ENCODE assay signal across 10 cellular contexts in genomic region chr13:39956036-39956435, GRCh38.
DNase-seq lines count a peak whose midpoint lies in the region; ATAC-seq, FAIRE-seq and TF ChIP-seq lines count a peak whose summit lies in the region.
"Had no signal": no experiment of that assay in that cellular context is flagged by ENCODE, and none has a peak within 500 bp of the region (broad histone marks: within the 10 kb centered on the region; RNA-seq: fewer than 3 reads in every experiment).

No MANE protein-coding gene starts in this region.

- H4K20me1 ChIP-seq in GM12878 (ENCODE audit: control insufficient read depth, insufficient read depth): no peaks in the 10 kb centered on the region

- no peak for TF ChIP-seq EP300 in GM12878 (IDR thresholded peaks at IDR 0.05; ENCODE audit: borderline replicate concordance in 1 of 2, control insufficient read depth in 1 of 2, low read depth in 2 of 2, low read length in 2 of 2)

- CTCF ChIA-PET in GM10248 (lab: Yijun Ruan, JAX) (interaction anchor here (0.8 to 6.4 kb wide), 2 partner anchors 15 to 722 kb away, joined by 4 to 72 read pairs; no protein-coding TSS in a partner anchor), GM12878 (lab: Yijun Ruan, JAX) (interaction anchor here (4.3 kb wide), 1 partner anchor 13 kb away, joined by 39 read pairs; no protein-coding TSS in a partner anchor)

- SMC1A ChIA-PET in GM12878 (lab: Charles Lee; ENCODE audit: uncharacterized antibody, unreplicated experiment): interaction anchor here (0.8 to 0.9 kb wide), 2 partner anchors 19 to 104 kb away, joined by 3 read pairs; no protein-coding TSS in a partner anchor

- no peaks in the 10 kb centered on the region for H3K27me3 ChIP-seq in GM12878 (replicated peaks in 1 of 2; ENCODE audit: control insufficient read depth in 2 of 2, insufficient read depth in 2 of 2, low read length in 1 of 2)

- RAD21 ChIA-PET in GM12878 (lab: Charles Lee; ENCODE audit: unreplicated experiment): interaction anchor here (0.5 to 1.1 kb wide), 4 partner anchors 14 to 279 kb away, joined by 3 to 4 read pairs (median 3); no protein-coding TSS in a partner anchor

- no peaks in the 10 kb centered on the region for H3K79me2 ChIP-seq in GM12878 (ENCODE audit: control insufficient read depth, insufficient read depth, low read length)

- TF ChIP-seq POLR2A in GM12878 (IDR thresholded peaks at IDR 0.05; ENCODE audit: low read depth, low read length): no peak

- H3K4me2 ChIP-seq in GM12878 (ENCODE audit: control insufficient read depth, insufficient read depth): peak overlapping the region; percentile 31; the same call in 1 of the 2 replicates

- no peaks in the 10 kb centered on the region for H3K36me3 ChIP-seq in GM12878 (ENCODE audit: control insufficient read depth in 2 of 2, insufficient read depth in 2 of 2, low read length in 1 of 2)

- no peak for TF ChIP-seq RAD21 in GM12878 (IDR thresholded peaks at IDR 0.05; ENCODE audit: insufficient read depth, low read depth, low read length)

- H3K4me1 ChIP-seq in GM12878 (ENCODE audit: control insufficient read depth, insufficient read depth, low read length): peaks cover 8% of the 10 kb centered on the region; the same call in 1 of the 2 replicates

- intact Hi-C loops in GM12878 (cut with micrococcal nuclease; ENCODE audit: unreplicated experiment): loop anchor here (5.0 kb wide), 1 partner anchor 71 kb away; no protein-coding TSS in a partner anchor

- ATAC-seq in GM19395 (IDR thresholded peaks at IDR 0.05; ENCODE audit: unreplicated experiment) (peak; percentile 67), HG03432 (IDR thresholded peaks at IDR 0.05; ENCODE audit: unreplicated experiment) (peak; percentile 88), GM12878 (peak; percentile 92)

- FAIRE-seq in GM12878 (lab: Jason Lieb, UNC): no peak

- 51% methylated on average over 2 of the region's 2 CpGs for WGBS in GM12878 (ENCODE audit: insufficient coverage, insufficient replicate concordance, low lambda C conversion rate, missing lambda C conversion rate)

- no peak overlapping the region for H3K4me3 ChIP-seq in GM12878

- H3K27ac ChIP-seq in GM12878 (ENCODE audit: control insufficient read depth, insufficient read depth): no peak overlapping the region

- H3K9ac ChIP-seq in GM12878 (ENCODE audit: control insufficient read depth, insufficient read depth, low read length): no peak overlapping the region

- POLR2A ChIA-PET in GM10248 (lab: Yijun Ruan, JAX): no interaction called here
- POLR2A ChIA-PET in GM12878 (lab: Charles Lee): interaction anchor here (0.6 kb wide), 1 partner anchor 175 kb away, joined by 3 read pairs; no protein-coding TSS in a partner anchor

- BruUV-seq in GM12878 (replicated peaks; lab: Mats Ljungman, UMichigan): no TSS peak

- H2AFZ ChIP-seq in GM12878 (ENCODE audit: control insufficient read depth, low read depth, low read length): no peak overlapping the region

- H3K9me3 ChIP-seq in GM12878 (replicated peaks; ENCODE audit: control insufficient read depth, insufficient read depth, low read length): no peaks in the 10 kb centered on the region; the same call in 2 of the 3 replicates

- TF ChIP-seq CTCF in GM10248 (IDR thresholded peaks at IDR 0.05; ENCODE audit: control extremely low read depth, extremely low read depth, low read depth, missing control alignments): no peak
- TF ChIP-seq CTCF in GM12878 (IDR thresholded peaks at IDR 0.05 in 2 of 3, conservative IDR thresholded peaks at IDR 0.05 in 1 of 3; ENCODE audit: control insufficient read depth in 2 of 3, extremely low read depth in 1 of 3, insufficient read depth in 1 of 3, low read depth in 3 of 3, low read length in 3 of 3): no peak

- peak; percentile 28 for DNase-seq in GM10248 (ENCODE audit: extremely low spot score)
- DNase-seq in GM12878 (ENCODE audit: low read depth, low spot score): peak; percentile 73
- DNase-seq in NCI-H2029 treated with DMSO at 0.1 percent for 48 hours (lab: John Stamatoyannopoulos, UW): no peak
- DNase-seq in nucleus accumbens (lab: John Stamatoyannopoulos, UW): no peak
- no peak for DNase-seq in NOMO-1 treated with DMSO at 0.1 percent for 48 hours (lab: John Stamatoyannopoulos, UW; ENCODE audit: unreplicated experiment)
- DNase-seq in KG1 (lab: John Stamatoyannopoulos, UW): no peak
- DNase-seq: foreskin fibroblast, NCI-H526 treated with DMSO at 0.1 percent for 48 hours had no signal

- in situ Hi-C loops in GM12878 (cut with MboI): no loop called here

TF ChIP-seq in GM12878, 131 proteins besides CTCF, POLR2A, EP300 and RAD21:
- TF ChIP-seq CEBPZ (IDR thresholded peaks at IDR 0.05; ENCODE audit: low read depth, low read length) (no peak), RELA (IDR thresholded peaks at IDR 0.05; ENCODE audit: borderline replicate concordance, partially characterized antibody) (peak; percentile 36), SMAD5 (IDR thresholded peaks at IDR 0.05; ENCODE audit: low read depth) (no peak), IKZF2 (IDR thresholded peaks at IDR 0.05) (peak in 1 of 2 experiments; percentile 4; a peak in 1 of 4 replicates), BCL11A (IDR thresholded peaks at IDR 0.05; ENCODE audit: low read depth, low read length) (peak; percentile 68; the same call in 1 of the 2 replicates), MTA2 (IDR thresholded peaks at IDR 0.05; ENCODE audit: low read depth) (0 out of 2 replicates have a peak, but pooled peaks have one; percentile 21), PAX5 (IDR thresholded peaks at IDR 0.05; ENCODE audit: borderline replicate concordance, low read depth, low read length) (0 out of 2 replicates have a peak, but pooled peaks have one; percentile 24)

Comparison
In these comparisons a context has a peak if more than half of its experiments do, and no peak if none do; other contexts are left out.
1. DNase-seq: peak in GM10248 (single experiment) and GM12878 (single experiment); none in NCI-H2029 treated with DMSO at 0.1 percent for 48 hours (single experiment), nucleus accumbens (0 of 56), NOMO-1 treated with DMSO at 0.1 percent for 48 hours (single experiment) and KG1 (single experiment).
2. Peak in every context shown above with its lines, with median percentiles within 50 percentile points of each other: ATAC-seq.